In the genomic region with DNA sequence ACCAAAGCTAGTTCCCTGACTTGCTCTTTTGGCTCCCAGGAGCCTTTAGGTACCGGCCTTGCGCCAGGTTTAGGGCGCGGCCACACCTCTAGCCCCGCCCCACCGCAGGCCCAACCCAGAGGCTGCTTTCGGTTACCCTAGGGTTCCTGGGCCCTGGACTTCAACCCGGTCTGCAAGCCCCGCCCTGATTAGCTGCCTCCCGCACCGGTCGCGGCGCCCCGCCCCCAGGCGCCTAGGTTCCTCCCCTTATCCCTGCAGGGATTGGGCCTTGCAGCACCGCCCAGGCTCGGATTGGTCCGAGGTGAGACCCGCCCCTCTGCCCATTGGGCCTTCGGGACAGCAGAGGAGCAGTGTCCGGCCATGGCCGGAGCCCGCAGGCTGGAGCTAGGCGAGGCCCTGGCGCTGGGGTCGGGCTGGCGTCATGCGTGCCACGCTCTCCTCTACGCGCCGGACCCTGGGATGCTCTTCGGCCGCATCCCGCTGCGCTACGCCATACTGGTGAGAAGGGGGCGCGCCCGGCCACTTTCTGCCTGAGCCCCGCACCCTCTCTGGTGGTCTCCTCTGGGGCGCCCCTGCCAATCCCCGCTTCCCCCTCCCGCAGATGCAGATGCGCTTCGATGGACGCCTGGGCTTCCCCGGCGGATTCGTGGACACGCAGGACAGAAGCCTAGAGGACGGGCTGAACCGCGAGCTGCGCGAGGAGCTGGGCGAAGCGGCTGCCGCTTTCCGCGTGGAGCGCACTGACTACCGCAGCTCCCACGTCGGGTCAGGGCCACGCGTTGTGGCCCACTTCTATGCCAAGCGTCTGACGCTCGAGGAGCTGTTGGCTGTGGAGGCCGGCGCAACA, we compare ENCODE assay signal across 1 cellular context.
TF ChIP-seq lines count a peak whose summit lies in the region.

A gene (plus strand): TSS at position 330 of the 847 bp plus-strand sequence. CDS start 31 bp downstream, at position 361.

TF ChIP-seq in GM12878, 131 proteins besides CTCF, POLR2A, EP300 and RAD21 (continued from another document):
- TF ChIP-seq, protein P1, sequence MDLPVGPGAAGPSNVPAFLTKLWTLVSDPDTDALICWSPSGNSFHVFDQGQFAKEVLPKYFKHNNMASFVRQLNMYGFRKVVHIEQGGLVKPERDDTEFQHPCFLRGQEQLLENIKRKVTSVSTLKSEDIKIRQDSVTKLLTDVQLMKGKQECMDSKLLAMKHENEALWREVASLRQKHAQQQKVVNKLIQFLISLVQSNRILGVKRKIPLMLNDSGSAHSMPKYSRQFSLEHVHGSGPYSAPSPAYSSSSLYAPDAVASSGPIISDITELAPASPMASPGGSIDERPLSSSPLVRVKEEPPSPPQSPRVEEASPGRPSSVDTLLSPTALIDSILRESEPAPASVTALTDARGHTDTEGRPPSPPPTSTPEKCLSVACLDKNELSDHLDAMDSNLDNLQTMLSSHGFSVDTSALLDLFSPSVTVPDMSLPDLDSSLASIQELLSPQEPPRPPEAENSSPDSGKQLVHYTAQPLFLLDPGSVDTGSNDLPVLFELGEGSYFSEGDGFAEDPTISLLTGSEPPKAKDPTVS (IDR thresholded peaks at IDR 0.05; ENCODE audit: low read depth, low read length), result no peak
- TF ChIP-seq POLR2AphosphoS5 (IDR thresholded peaks at IDR 0.05; ENCODE audit: low read length) (peak; percentile 79), HDGF (IDR thresholded peaks at IDR 0.05) (peak; percentile 87; the same call in 1 of the 2 replicates), YY1 (IDR thresholded peaks at IDR 0.05; ENCODE audit: low read depth, low read length) (peak; percentile 88), FOS (IDR thresholded peaks at IDR 0.05; ENCODE audit: borderline replicate concordance, extremely low read depth, insufficient read length) (peak; percentile 73), SP1 (IDR thresholded peaks at IDR 0.05; ENCODE audit: low read depth, low read length) (peak; percentile 97), HCFC1 (IDR thresholded peaks at IDR 0.05; ENCODE audit: low read length) (peak; percentile 10; the same call in 1 of the 2 replicates), LARP7 (IDR thresholded peaks at IDR 0.05) (peak; percentile 77), FOXM1 (IDR thresholded peaks at IDR 0.05; ENCODE audit: low read depth, low read length) (no peak), KLF5 (IDR thresholded peaks at IDR 0.05; ENCODE audit: partially characterized antibody) (no peak), BHLHE40 (IDR thresholded peaks at IDR 0.05; ENCODE audit: borderline replicate concordance in 1 of 2, low read depth in 2 of 2, low read length in 1 of 2) (peak in 1 of 2 experiments; percentile 33; a peak in 2 of 4 replicates), POLR2AphosphoS2 (IDR thresholded peaks at IDR 0.05; ENCODE audit: low read depth, low read length) (0 out of 2 replicates have a peak, but pooled peaks have one; percentile 66), ZNF274 (IDR thresholded peaks at IDR 0.05; ENCODE audit: insufficient read depth, insufficient read length) (no peak), NR2C2 (IDR thresholded peaks at IDR 0.05; ENCODE audit: borderline replicate concordance, control insufficient read depth, insufficient read length, low read depth) (no peak), EGR1 (IDR thresholded peaks at IDR 0.05; ENCODE audit: borderline replicate concordance in 1 of 2, low read depth in 2 of 2, low read length in 2 of 2) (no peak), SREBF2 (IDR thresholded peaks at IDR 0.05; ENCODE audit: low read length) (peak; percentile 70), SRF (IDR thresholded peaks at IDR 0.05; ENCODE audit: low read depth in 2 of 2, low read length in 2 of 2) (no peak), RFX5 (IDR thresholded peaks at IDR 0.05; ENCODE audit: low read depth, low read length) (peak; percentile 63; the same call in 1 of the 2 replicates), TAF1 (IDR thresholded peaks at IDR 0.05; ENCODE audit: borderline replicate concordance, low read depth, low read length) (0 out of 2 replicates have a peak, but pooled peaks have one; percentile 29), CHD2 (IDR thresholded peaks at IDR 0.05; ENCODE audit: borderline replicate concordance, low read depth, low read length) (peak; percentile 94), PML (IDR thresholded peaks at IDR 0.05; ENCODE audit: low read length) (peak; percentile 25; the same call in 1 of the 2 replicates), IKZF1 (conservative IDR thresholded peaks at IDR 0.05) (0 out of 2 replicates have a peak, but pooled peaks have one; percentile 41), CREB1 (IDR thresholded peaks at IDR 0.05; ENCODE audit: low read depth) (0 out of 2 replicates have a peak, but pooled peaks have one; percentile 61)
- TF ChIP-seq, protein P2, sequence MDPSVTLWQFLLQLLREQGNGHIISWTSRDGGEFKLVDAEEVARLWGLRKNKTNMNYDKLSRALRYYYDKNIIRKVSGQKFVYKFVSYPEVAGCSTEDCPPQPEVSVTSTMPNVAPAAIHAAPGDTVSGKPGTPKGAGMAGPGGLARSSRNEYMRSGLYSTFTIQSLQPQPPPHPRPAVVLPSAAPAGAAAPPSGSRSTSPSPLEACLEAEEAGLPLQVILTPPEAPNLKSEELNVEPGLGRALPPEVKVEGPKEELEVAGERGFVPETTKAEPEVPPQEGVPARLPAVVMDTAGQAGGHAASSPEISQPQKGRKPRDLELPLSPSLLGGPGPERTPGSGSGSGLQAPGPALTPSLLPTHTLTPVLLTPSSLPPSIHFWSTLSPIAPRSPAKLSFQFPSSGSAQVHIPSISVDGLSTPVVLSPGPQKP (IDR thresholded peaks at IDR 0.05; ENCODE audit: low read depth, low read length), result no peak
- TF ChIP-seq, protein P3, sequence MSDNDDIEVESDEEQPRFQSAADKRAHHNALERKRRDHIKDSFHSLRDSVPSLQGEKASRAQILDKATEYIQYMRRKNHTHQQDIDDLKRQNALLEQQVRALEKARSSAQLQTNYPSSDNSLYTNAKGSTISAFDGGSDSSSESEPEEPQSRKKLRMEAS (IDR thresholded peaks at IDR 0.05; ENCODE audit: low read depth, low read length), result 0 out of 2 replicates have a peak, but pooled peaks have one; percentile 39
- TF ChIP-seq, protein P4, sequence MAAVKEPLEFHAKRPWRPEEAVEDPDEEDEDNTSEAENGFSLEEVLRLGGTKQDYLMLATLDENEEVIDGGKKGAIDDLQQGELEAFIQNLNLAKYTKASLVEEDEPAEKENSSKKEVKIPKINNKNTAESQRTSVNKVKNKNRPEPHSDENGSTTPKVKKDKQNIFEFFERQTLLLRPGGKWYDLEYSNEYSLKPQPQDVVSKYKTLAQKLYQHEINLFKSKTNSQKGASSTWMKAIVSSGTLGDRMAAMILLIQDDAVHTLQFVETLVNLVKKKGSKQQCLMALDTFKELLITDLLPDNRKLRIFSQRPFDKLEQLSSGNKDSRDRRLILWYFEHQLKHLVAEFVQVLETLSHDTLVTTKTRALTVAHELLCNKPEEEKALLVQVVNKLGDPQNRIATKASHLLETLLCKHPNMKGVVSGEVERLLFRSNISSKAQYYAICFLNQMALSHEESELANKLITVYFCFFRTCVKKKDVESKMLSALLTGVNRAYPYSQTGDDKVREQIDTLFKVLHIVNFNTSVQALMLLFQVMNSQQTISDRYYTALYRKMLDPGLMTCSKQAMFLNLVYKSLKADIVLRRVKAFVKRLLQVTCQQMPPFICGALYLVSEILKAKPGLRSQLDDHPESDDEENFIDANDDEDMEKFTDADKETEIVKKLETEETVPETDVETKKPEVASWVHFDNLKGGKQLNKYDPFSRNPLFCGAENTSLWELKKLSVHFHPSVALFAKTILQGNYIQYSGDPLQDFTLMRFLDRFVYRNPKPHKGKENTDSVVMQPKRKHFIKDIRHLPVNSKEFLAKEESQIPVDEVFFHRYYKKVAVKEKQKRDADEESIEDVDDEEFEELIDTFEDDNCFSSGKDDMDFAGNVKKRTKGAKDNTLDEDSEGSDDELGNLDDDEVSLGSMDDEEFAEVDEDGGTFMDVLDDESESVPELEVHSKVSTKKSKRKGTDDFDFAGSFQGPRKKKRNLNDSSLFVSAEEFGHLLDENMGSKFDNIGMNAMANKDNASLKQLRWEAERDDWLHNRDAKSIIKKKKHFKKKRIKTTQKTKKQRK (IDR thresholded peaks at IDR 0.05; ENCODE audit: low read depth, low read length), result peak; percentile 43
- TF ChIP-seq, protein P5, sequence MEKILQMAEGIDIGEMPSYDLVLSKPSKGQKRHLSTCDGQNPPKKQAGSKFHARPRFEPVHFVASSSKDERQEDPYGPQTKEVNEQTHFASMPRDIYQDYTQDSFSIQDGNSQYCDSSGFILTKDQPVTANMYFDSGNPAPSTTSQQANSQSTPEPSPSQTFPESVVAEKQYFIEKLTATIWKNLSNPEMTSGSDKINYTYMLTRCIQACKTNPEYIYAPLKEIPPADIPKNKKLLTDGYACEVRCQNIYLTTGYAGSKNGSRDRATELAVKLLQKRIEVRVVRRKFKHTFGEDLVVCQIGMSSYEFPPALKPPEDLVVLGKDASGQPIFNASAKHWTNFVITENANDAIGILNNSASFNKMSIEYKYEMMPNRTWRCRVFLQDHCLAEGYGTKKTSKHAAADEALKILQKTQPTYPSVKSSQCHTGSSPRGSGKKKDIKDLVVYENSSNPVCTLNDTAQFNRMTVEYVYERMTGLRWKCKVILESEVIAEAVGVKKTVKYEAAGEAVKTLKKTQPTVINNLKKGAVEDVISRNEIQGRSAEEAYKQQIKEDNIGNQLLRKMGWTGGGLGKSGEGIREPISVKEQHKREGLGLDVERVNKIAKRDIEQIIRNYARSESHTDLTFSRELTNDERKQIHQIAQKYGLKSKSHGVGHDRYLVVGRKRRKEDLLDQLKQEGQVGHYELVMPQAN (conservative IDR thresholded peaks at IDR 0.05), result peak; percentile 49; the same call in 1 of the 2 replicates
- TF ChIP-seq, protein P6, sequence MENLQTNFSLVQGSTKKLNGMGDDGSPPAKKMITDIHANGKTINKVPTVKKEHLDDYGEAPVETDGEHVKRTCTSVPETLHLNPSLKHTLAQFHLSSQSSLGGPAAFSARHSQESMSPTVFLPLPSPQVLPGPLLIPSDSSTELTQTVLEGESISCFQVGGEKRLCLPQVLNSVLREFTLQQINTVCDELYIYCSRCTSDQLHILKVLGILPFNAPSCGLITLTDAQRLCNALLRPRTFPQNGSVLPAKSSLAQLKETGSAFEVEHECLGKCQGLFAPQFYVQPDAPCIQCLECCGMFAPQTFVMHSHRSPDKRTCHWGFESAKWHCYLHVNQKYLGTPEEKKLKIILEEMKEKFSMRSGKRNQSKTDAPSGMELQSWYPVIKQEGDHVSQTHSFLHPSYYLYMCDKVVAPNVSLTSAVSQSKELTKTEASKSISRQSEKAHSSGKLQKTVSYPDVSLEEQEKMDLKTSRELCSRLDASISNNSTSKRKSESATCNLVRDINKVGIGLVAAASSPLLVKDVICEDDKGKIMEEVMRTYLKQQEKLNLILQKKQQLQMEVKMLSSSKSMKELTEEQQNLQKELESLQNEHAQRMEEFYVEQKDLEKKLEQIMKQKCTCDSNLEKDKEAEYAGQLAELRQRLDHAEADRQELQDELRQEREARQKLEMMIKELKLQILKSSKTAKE (IDR thresholded peaks at IDR 0.05; ENCODE audit: low read depth, poor library complexity, severe bottlenecking), result no peak
- TF ChIP-seq, protein P7, sequence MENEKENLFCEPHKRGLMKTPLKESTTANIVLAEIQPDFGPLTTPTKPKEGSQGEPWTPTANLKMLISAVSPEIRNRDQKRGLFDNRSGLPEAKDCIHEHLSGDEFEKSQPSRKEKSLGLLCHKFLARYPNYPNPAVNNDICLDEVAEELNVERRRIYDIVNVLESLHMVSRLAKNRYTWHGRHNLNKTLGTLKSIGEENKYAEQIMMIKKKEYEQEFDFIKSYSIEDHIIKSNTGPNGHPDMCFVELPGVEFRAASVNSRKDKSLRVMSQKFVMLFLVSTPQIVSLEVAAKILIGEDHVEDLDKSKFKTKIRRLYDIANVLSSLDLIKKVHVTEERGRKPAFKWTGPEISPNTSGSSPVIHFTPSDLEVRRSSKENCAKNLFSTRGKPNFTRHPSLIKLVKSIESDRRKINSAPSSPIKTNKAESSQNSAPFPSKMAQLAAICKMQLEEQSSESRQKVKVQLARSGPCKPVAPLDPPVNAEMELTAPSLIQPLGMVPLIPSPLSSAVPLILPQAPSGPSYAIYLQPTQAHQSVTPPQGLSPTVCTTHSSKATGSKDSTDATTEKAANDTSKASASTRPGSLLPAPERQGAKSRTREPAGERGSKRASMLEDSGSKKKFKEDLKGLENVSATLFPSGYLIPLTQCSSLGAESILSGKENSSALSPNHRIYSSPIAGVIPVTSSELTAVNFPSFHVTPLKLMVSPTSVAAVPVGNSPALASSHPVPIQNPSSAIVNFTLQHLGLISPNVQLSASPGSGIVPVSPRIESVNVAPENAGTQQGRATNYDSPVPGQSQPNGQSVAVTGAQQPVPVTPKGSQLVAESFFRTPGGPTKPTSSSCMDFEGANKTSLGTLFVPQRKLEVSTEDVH (IDR thresholded peaks at IDR 0.05; ENCODE audit: low read depth, partially characterized antibody), result no peak
- TF ChIP-seq, protein P8, sequence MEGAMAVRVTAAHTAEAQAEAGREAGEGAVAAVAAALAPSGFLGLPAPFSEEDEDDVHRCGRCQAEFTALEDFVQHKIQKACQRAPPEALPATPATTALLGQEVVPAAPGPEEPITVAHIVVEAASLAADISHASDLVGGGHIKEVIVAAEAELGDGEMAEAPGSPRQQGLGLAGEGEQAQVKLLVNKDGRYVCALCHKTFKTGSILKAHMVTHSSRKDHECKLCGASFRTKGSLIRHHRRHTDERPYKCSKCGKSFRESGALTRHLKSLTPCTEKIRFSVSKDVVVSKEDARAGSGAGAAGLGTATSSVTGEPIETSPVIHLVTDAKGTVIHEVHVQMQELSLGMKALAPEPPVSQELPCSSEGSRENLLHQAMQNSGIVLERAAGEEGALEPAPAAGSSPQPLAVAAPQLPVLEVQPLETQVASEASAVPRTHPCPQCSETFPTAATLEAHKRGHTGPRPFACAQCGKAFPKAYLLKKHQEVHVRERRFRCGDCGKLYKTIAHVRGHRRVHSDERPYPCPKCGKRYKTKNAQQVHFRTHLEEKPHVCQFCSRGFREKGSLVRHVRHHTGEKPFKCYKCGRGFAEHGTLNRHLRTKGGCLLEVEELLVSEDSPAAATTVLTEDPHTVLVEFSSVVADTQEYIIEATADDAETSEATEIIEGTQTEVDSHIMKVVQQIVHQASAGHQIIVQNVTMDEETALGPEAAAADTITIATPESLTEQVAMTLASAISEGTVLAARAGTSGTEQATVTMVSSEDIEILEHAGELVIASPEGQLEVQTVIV (IDR thresholded peaks at IDR 0.05; ENCODE audit: borderline replicate concordance, partially characterized antibody), result peak; percentile 17
